21 cellular contexts compared by ENCODE assay signal in the genomic region with DNA sequence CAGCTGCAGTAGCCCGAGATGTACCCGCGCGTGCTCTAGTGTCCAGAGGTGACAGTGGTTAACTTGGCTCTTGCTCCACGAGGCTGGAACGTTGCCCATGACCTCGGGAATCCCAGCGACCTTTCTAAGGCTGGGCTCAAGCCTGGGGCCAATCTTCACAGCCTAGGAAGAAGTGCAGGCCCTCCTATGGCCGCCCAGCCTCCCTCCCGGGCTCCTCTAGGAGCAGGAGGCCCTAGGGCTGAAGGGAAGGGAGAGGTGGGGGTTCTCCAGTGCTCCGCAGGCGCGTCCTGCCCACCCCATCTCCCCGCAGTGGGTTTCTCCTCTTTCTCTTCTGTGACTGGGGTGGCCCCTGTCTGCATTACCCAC. TPM values are rescaled to one million over a fixed set of nuclear protein-coding genes. Genes with fewer than 3 reads are reported as not detected.
DNase-seq lines count a peak whose midpoint lies in the region; FAIRE-seq and TF ChIP-seq lines count a peak whose summit lies in the region.
"Had no signal": no experiment of that assay in that cellular context is flagged by ENCODE, and none has a peak within 500 bp of the region (broad histone marks: within the 10 kb centered on the region; RNA-seq: fewer than 3 reads in every experiment).

No MANE protein-coding gene starts in this region.

- no peak overlapping the region for H2BK120ac ChIP-seq in H9 (ENCODE audit: low read depth, low read length, poor library complexity, severe bottlenecking)
- H2BK120ac ChIP-seq in mesenchymal stem cell (ENCODE audit: low read depth, low read length) = no peak overlapping the region

- H3K23ac ChIP-seq in H9 (ENCODE audit: insufficient read length, low read depth, low read length) (no peak overlapping the region), mesenchymal stem cell (ENCODE audit: low read length in 2 of 2) (no peak overlapping the region)

- no peak overlapping the region for H2BK12ac ChIP-seq in H9 (ENCODE audit: insufficient read length, low read depth, low read length)
- H2BK12ac ChIP-seq in mesenchymal stem cell (ENCODE audit: low read length in 2 of 2) = no peak overlapping the region

- H3K4me2 ChIP-seq in H9 (ENCODE audit: insufficient read depth, insufficient read length, low read length) (peak overlapping the region; percentile 51), mesenchymal stem cell (ENCODE audit: low read length, poor library complexity, severe bottlenecking) (no peak overlapping the region)

- no peak overlapping the region for H4K91ac ChIP-seq in H9 (ENCODE audit: insufficient read length, low read depth, low read length)
- peak overlapping the region; percentile 25 for H4K91ac ChIP-seq in mesenchymal stem cell (ENCODE audit: low read length)

- H3T11ph ChIP-seq in H9 (ENCODE audit: low read length) = no peak overlapping the region

- H3K18ac ChIP-seq in H9 (ENCODE audit: insufficient read length, low read depth, low read length) (no peak overlapping the region), mesenchymal stem cell (ENCODE audit: low read depth in 1 of 2, low read length in 2 of 2) (no peak overlapping the region)

- H3K9ac ChIP-seq in ES-I3 (ENCODE audit: low read depth, low read length) (peak overlapping the region; percentile 31; the same call in 1 of the 2 replicates), H9 (ENCODE audit: extremely low read depth, insufficient read length, low read length) (no peak overlapping the region), mesenchymal stem cell (ENCODE audit: low read length) (no peak overlapping the region)

- H3K4me3 Mint-ChIP-seq in H9 = peak overlapping the region in 1 of 2 experiments; percentile 74; a peak in 4 of 5 replicates
- H3K4me3 Mint-ChIP-seq: T-helper 2 cell treated with Interferon-gamma antibody and Interleukin-4, amounts not matched to agents 5 μg/mL and 100 μg/mL, for 36 hours had no signal

- H2AK5ac ChIP-seq in H9 (ENCODE audit: insufficient read length, low read length) (no peak overlapping the region), mesenchymal stem cell (ENCODE audit: low read length, severe bottlenecking) (no peak overlapping the region)

- no peak overlapping the region for H4K8ac ChIP-seq in H9 (replicated peaks; ENCODE audit: insufficient read length, low read depth, low read length)
- no peak overlapping the region for H4K8ac ChIP-seq in mesenchymal stem cell (ENCODE audit: low read length)

- H3K36me3 Mint-ChIP-seq in H9 (ENCODE audit: insufficient read depth in 1 of 3, low read depth in 3 of 3) = no peaks in the 10 kb centered on the region; a peak in 2 of 7 replicates

- H3K27me3 ChIP-seq in H9 (ENCODE audit: insufficient read depth, low read length) (peaks cover 96% of the 10 kb centered on the region), mesenchymal stem cell (ENCODE audit: control insufficient read depth in 1 of 2, insufficient read depth in 1 of 2, low read length in 2 of 2) (peaks cover 30 to 62% of the 10 kb centered on the region in 2 experiments), Peyer's patch (peaks cover 0 to 40% of the 10 kb centered on the region in 2 donors)
- H3K27me3 ChIP-seq: adrenal gland had no signal

- FAIRE-seq in urothelium cell line (lab: Jason Lieb, UNC) = no peak

- H2AFZ ChIP-seq in H9 (ENCODE audit: low read length) (no peak overlapping the region), mesenchymal stem cell (ENCODE audit: low read depth, low read length) (no peak overlapping the region)

- H2BK15ac ChIP-seq in H9 (ENCODE audit: low read depth, low read length) (no peak overlapping the region), mesenchymal stem cell (ENCODE audit: low read depth, poor library complexity, severe bottlenecking) (peak overlapping the region; percentile 41)

- H3K9me3 Mint-ChIP-seq in H9 = peaks cover 2 to 7% of the 10 kb centered on the region in 2 experiments; a peak in 3 of 5 replicates

- no peak overlapping the region for H3K27ac ChIP-seq in H9 (ENCODE audit: insufficient read length, low read depth, low read length)
- H3K27ac ChIP-seq in mesenchymal stem cell (ENCODE audit: low read length, poor library complexity, severe bottlenecking) = no peak overlapping the region
- no peak overlapping the region for H3K27ac ChIP-seq in Peyer's patch
- H3K27ac ChIP-seq: cardiac muscle cell had no signal

- no peaks in the 10 kb centered on the region for H3K79me2 ChIP-seq in H9 (ENCODE audit: insufficient read depth, low read length)

- no peak overlapping the region for H2BK20ac ChIP-seq in H9 (ENCODE audit: low read depth, low read length, poor library complexity, severe bottlenecking)

- H3K23me2 ChIP-seq in H9 (ENCODE audit: insufficient read length, low read depth, low read length, poor library complexity, severe bottlenecking) = peaks cover 7% of the 10 kb centered on the region

- no peak overlapping the region for H3K27ac Mint-ChIP-seq in H9

- TF ChIP-seq POLR2A in Peyer's patch (IDR thresholded peaks at IDR 0.05) = no peak

- no peak overlapping the region for H4K5ac ChIP-seq in H9 (ENCODE audit: insufficient read length, low read depth, low read length)

- no peaks in the 10 kb centered on the region for H3K79me1 ChIP-seq in H9 (ENCODE audit: insufficient read depth, low read depth, low read length, poor library complexity, severe bottlenecking)
- H3K79me1 ChIP-seq in mesenchymal stem cell (replicated peaks; ENCODE audit: low read length, poor library complexity, severe bottlenecking) = no peaks in the 10 kb centered on the region

- no peaks in the 10 kb centered on the region for H3K9me3 ChIP-seq in ES-I3 (ENCODE audit: control insufficient read depth, insufficient read depth, low read length)
- no peaks in the 10 kb centered on the region for H3K9me3 ChIP-seq in H9 (ENCODE audit: control insufficient read depth, low read depth, low read length)
- H3K9me3 ChIP-seq in mesenchymal stem cell (ENCODE audit: control insufficient read depth, low read length) = no peaks in the 10 kb centered on the region
- H3K9me3 ChIP-seq in Peyer's patch = peaks cover 0 to 10% (median 0%) of the 10 kb centered on the region in 4 donors
- H3K9me3 ChIP-seq: adrenal gland, esophagus squamous epithelium, tibial nerve had no signal

- H3K36me3 ChIP-seq in ES-I3 (ENCODE audit: insufficient read depth, low read length) (no peaks in the 10 kb centered on the region), mesenchymal stem cell (ENCODE audit: control insufficient read depth in 1 of 2, insufficient read depth in 2 of 2, low read depth in 1 of 2, low read length in 2 of 2) (peaks cover 0 to 17% of the 10 kb centered on the region in 2 experiments), Peyer's patch (no peaks in the 10 kb centered on the region)
- H3K36me3 ChIP-seq: cardiac muscle cell had no signal

- H3K27me3 Mint-ChIP-seq in H9 (ENCODE audit: low read depth) = no peaks in the 10 kb centered on the region

- H3K4me1 ChIP-seq in ES-I3 (ENCODE audit: insufficient read depth, low read length) = no peaks in the 10 kb centered on the region; the same call in none of the 2 replicates
- H3K4me1 ChIP-seq in H9 (ENCODE audit: insufficient read depth, low read length) = no peaks in the 10 kb centered on the region
- H3K4me1 ChIP-seq in mesenchymal stem cell (ENCODE audit: control insufficient read depth, insufficient read depth, low read depth, low read length) = peaks cover 6% of the 10 kb centered on the region
- H3K4me1 ChIP-seq in Peyer's patch = no peaks in the 10 kb centered on the region
- H3K4me1 ChIP-seq: adrenal gland had no signal

- no CpG with 5 or more reads among the region's 14 CpGs for whole genome bisulfite sequencing in H9 (ENCODE audit: extremely low coverage, insufficient read length, low lambda C conversion rate)
- 36% methylated on average over 14 of the region's 14 CpGs for WGBS in mesenchymal stem cell

- no peak for TF ChIP-seq CTCF in H9 (conservative IDR thresholded peaks at IDR 0.05)
- no peak for TF ChIP-seq CTCF in Peyer's patch (IDR thresholded peaks at IDR 0.05)

- DNase-seq in H9 (peak; percentile 38), cerebellar cortex (ENCODE audit: low spot score) (peak; percentile 60), mesenchymal stem cell (no peak), HuH-7 (ENCODE audit: low spot score) (no peak), Peyer's patch (no peak), NCI-H1436 treated with DMSO at 0.1 percent for 48 hours (lab: John Stamatoyannopoulos, UW) (no peak), urothelium cell line (ENCODE audit: low spot score) (no peak)
- DNase-seq: activated CD4-positive, CD25-positive, alpha-beta regulatory T cell; AML-193; DMS79 treated with DMSO at 0.1 percent for 48 hours; effector CD4-positive, alpha-beta T cell; esophagus squamous epithelium; NCI-H1105 treated with DMSO at 0.1 percent for 48 hours; NCI-H524 treated with DMSO at 0.1 percent for 48 hours; stimulated activated naive CD4-positive, alpha-beta T cell treated with Interleukin-2 at 50 U/mL for 16 hours had no signal

- H3K4me3 ChIP-seq in mesenchymal stem cell (ENCODE audit: insufficient read depth in 1 of 2, low read depth in 1 of 2, low read length in 2 of 2) (no peak overlapping the region), Peyer's patch (no peak overlapping the region)
- H3K4me3 ChIP-seq: cardiac muscle cell, tibial nerve had no signal

- H2BK5ac ChIP-seq in H9 (ENCODE audit: insufficient read length, low read length) (no peak overlapping the region), mesenchymal stem cell (ENCODE audit: low read depth, low read length, poor library complexity, severe bottlenecking) (no peak overlapping the region)

- peaks cover 15 to 39% of the 10 kb centered on the region in 2 experiments for H3K4me1 Mint-ChIP-seq in H9

- H3K4ac ChIP-seq in H9 (ENCODE audit: low read depth, low read length) = no peak overlapping the region
- H3K4ac ChIP-seq in mesenchymal stem cell (ENCODE audit: low read depth in 1 of 2, low read length in 2 of 2) = no peak overlapping the region

- H3K14ac ChIP-seq in H9 (ENCODE audit: insufficient read depth, low read length) = no peak overlapping the region
- H3K14ac ChIP-seq in mesenchymal stem cell (ENCODE audit: low read length in 2 of 2) = no peak overlapping the region

- H3K56ac ChIP-seq in H9 (ENCODE audit: insufficient read length, low read depth, low read length) = no peak overlapping the region

- H4K20me1 ChIP-seq in H9 (ENCODE audit: control insufficient read depth, insufficient read depth, insufficient read length) = no peaks in the 10 kb centered on the region

RNA-seq across cellular contexts. Expression of gene NR2F1, which starts 13.3 kb away (rescaled TPM):
- not detected in 2 replicates for total RNA-seq in H9 (2021)
- 206 TPM for polyA plus RNA-seq in mesenchymal stem cell (2013, experiment 1 of 2)
- polyA plus RNA-seq in mesenchymal stem cell (2013, experiment 2 of 2) = 191 TPM
- total RNA-seq in Peyer's patch = 10 to 100 TPM in 1 of 4 donors, 1 to 10 TPM in 3; 2.1 to 28.1 (median 7.0) TPM
- total RNA-seq: activated CD8-positive, alpha-beta memory T cell treated with anti-CD3 and anti-CD28 coated beads for 36 hours had no signal

RNA-seq across cellular contexts. Expression of gene NR2F1-AS1, which starts 15.3 kb away (rescaled TPM):
- 1.7 and 1.9 TPM in 2 replicates for total RNA-seq in H9 (2021)
- polyA plus RNA-seq in mesenchymal stem cell (2013, experiment 1 of 2) = 49.8 TPM
- 50.1 TPM for polyA plus RNA-seq in mesenchymal stem cell (2013, experiment 2 of 2)
- total RNA-seq in Peyer's patch = 1 to 10 TPM in 3 of 4 donors, under 1 TPM in 1; 0.35 to 9.1 (median 3.2) TPM
- total RNA-seq: activated CD8-positive, alpha-beta memory T cell treated with anti-CD3 and anti-CD28 coated beads for 36 hours had no signal

Comparison
In these comparisons a context has a peak if more than half of its experiments do, and no peak if none do; other contexts are left out.
1. DNase-seq: peak in H9 (single experiment) and cerebellar cortex (single experiment); none in mesenchymal stem cell (single experiment), HuH-7 (single experiment), Peyer's patch (0 of 3), NCI-H1436 treated with DMSO at 0.1 percent for 48 hours (single experiment) and urothelium cell line (single experiment).